ENCODE assay signal across 24 cellular contexts in the genomic region with DNA sequence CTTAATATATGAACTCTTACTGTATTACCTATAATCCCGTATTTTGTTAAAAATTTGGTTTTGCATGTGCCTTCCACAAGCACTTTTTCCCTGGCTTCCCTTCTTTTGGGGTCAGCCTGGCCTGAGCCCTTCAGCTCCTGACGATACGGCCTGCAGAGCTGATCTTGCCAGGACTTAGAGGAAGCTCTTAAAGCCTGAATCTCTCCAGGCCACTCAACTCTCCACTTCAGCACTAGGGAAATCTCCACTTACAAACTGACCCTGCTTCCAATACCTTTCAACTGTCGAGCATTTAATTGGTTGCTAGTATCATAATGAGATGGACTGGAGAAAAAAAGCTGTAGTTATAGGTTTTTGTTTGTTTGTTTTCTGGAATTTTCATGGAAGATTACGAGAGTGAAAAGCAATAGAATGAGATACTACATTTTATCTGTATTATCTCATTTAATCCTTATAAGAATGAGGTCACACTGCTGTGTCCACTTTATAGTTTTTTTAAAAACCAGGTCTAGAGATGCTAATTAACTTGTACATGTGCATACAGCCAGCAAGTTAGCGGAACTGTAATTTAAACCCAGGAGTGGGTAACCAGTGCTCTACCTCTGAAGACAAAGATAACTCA. TPM values are rescaled to one million over a fixed set of nuclear protein-coding genes. Genes with fewer than 3 reads are reported as not detected.
DNase-seq lines count a peak whose midpoint lies in the region; ATAC-seq and TF ChIP-seq lines count a peak whose summit lies in the region.
"Had no signal": no experiment of that assay in that cellular context is flagged by ENCODE, and none has a peak within 500 bp of the region (broad histone marks: within the 10 kb centered on the region; RNA-seq: fewer than 3 reads in every experiment).

No MANE protein-coding gene starts in this region.

- no peaks in the 10 kb centered on the region for H3K9me3 Mint-ChIP-seq in central memory CD8-positive, alpha-beta T cell
- H3K9me3 Mint-ChIP-seq: GM23338 had no signal

- H3K4me3 ChIP-seq in left lung (no peak overlapping the region), thyroid gland (replicated peaks in 1 of 3) (no peak overlapping the region), dorsolateral prefrontal cortex (no peak overlapping the region)
- H3K4me3 ChIP-seq: GM23338, mucosa of descending colon had no signal

- peak overlapping the region in 1 of 2 donors; percentile 64 for H3K27ac ChIP-seq in left lung
- peak overlapping the region in 2 of 3 donors; percentile 30 to 73 for H3K27ac ChIP-seq in thyroid gland
- H3K27ac ChIP-seq in dorsolateral prefrontal cortex: peak overlapping the region in 15 of 59 donors; percentile 7 to 73 (median 43)
- H3K27ac ChIP-seq: HL-60, neutrophil, RWPE1, WERI-Rb-1 had no signal

- intact Hi-C loops in left lung (cut with DNase I) (no loop called here), thyroid gland (cut with DNase I) (no loop called here), dorsolateral prefrontal cortex (cut with DNase I) (no loop called here)

- H3K36me3 ChIP-seq in left lung (peaks cover 0 to 28% of the 10 kb centered on the region in 2 donors), thyroid gland (no peaks in the 10 kb centered on the region)
- H3K36me3 ChIP-seq: neutrophil had no signal

- peaks cover 20 to 34% of the 10 kb centered on the region in 2 donors for H3K4me1 ChIP-seq in left lung
- H3K4me1 ChIP-seq in thyroid gland: peaks cover 44 to 60% of the 10 kb centered on the region in 2 donors
- H3K4me1 ChIP-seq: BE2C had no signal

- no peak overlapping the region for H3K4me3 Mint-ChIP-seq in central memory CD8-positive, alpha-beta T cell
- H3K4me3 Mint-ChIP-seq: activated CD4-positive, alpha-beta T cell treated with anti-CD3 and anti-CD28 coated beads, Interleukin-2, amount 10 ng/mL, durations not matched to agents 7 days and 5 days; GM23338; stimulated activated naive CD8-positive, alpha-beta T cell treated with anti-CD3 and anti-CD28 coated beads, Interleukin-15, amount 100 ng/mL, for 72 hours; type B pancreatic cell had no signal

- no peaks in the 10 kb centered on the region for H3K27me3 ChIP-seq in left lung
- H3K27me3 ChIP-seq in thyroid gland: no peaks in the 10 kb centered on the region
- no peaks in the 10 kb centered on the region for H3K27me3 ChIP-seq in dorsolateral prefrontal cortex
- H3K27me3 ChIP-seq: BE2C, neutrophil had no signal

- peaks cover 41% of the 10 kb centered on the region for H3K36me3 Mint-ChIP-seq in central memory CD8-positive, alpha-beta T cell (ENCODE audit: insufficient read depth)

- no peak for TF ChIP-seq CTCF in left lung (IDR thresholded peaks at IDR 0.05)
- TF ChIP-seq CTCF in thyroid gland (IDR thresholded peaks at IDR 0.05): no peak
- no peak for TF ChIP-seq CTCF in dorsolateral prefrontal cortex (IDR thresholded peaks at IDR 0.05 in 54 of 56, conservative IDR thresholded peaks at IDR 0.05 in 2 of 56; ENCODE audit: low read depth in 1 of 56, partially characterized antibody in 56 of 56)

- peak; percentile 19 for DNase-seq in activated CD8-positive, alpha-beta memory T cell treated with anti-CD3 and anti-CD28 coated beads for 24 hours
- DNase-seq in activated CD8-positive, alpha-beta memory T cell treated with anti-CD3 and anti-CD28 coated beads, Interleukin-2, amount 50 U/mL, for 48 hours: no peak
- DNase-seq in central memory CD8-positive, alpha-beta T cell (ENCODE audit: low spot score in 2 of 2): no peak
- DNase-seq in left lung: no peak
- peak; percentile 69 to 73 for DNase-seq in thyroid gland
- no peak for DNase-seq in stimulated activated CD8-positive, alpha-beta memory T cell treated with anti-CD3 and anti-CD28 coated beads, Interleukin-4, amount 100 ng/mL, for 48 hours
- DNase-seq in dorsolateral prefrontal cortex: no peak
- DNase-seq: activated CD4-positive, alpha-beta T cell treated with anti-CD3 and anti-CD28 coated beads, Interleukin-2, amount 10 ng/mL, durations not matched to agents 7 days and 5 days; activated gamma-delta T cell; BE2C; cortex of kidney; NCI-H1105; NCI-H524 treated with DMSO at 0.1 percent for 48 hours; stimulated activated CD4-positive, alpha-beta T cell treated with anti-CD3 and anti-CD28 coated beads, Interleukin-4, amount 100 ng/mL, for 1 hour; stimulated activated naive CD8-positive, alpha-beta T cell treated with anti-CD3 and anti-CD28 coated beads, Interleukin-15, amount 100 ng/mL, for 72 hours; WERI-Rb-1 had no signal

- no peak for ATAC-seq in central memory CD8-positive, alpha-beta T cell (replicated peaks; ENCODE audit: extremely low read depth, poor library complexity, severe bottlenecking)
- peak; percentile 82 for ATAC-seq in left lung
- no peak for ATAC-seq in HG02610 (IDR thresholded peaks at IDR 0.05; ENCODE audit: unreplicated experiment)
- ATAC-seq: mucosa of descending colon; SK-N-SH treated with all-trans-retinoic acid at 6 μM for 48 hours; stimulated activated naive CD8-positive, alpha-beta T cell treated with anti-CD3 and anti-CD28 coated beads, Interleukin-15, amount 100 ng/mL, for 72 hours had no signal

- H3K9me3 ChIP-seq in left lung (peaks cover 0 to 2% of the 10 kb centered on the region in 2 donors), thyroid gland (no peaks in the 10 kb centered on the region)
- H3K9me3 ChIP-seq: BE2C, mucosa of descending colon, neutrophil had no signal

- TF ChIP-seq POLR2A in thyroid gland (IDR thresholded peaks at IDR 0.05): no peak

- H3K27me3 Mint-ChIP-seq in central memory CD8-positive, alpha-beta T cell: no peaks in the 10 kb centered on the region
- H3K27me3 Mint-ChIP-seq: activated CD4-positive, alpha-beta T cell treated with anti-CD3 and anti-CD28 coated beads, Interleukin-2, amount 10 ng/mL, durations not matched to agents 7 days and 5 days; stimulated activated naive CD8-positive, alpha-beta T cell treated with anti-CD3 and anti-CD28 coated beads, Interleukin-15, amount 100 ng/mL, for 72 hours; type B pancreatic cell had no signal

- WGBS in thyroid gland, 2 donors: 42 to 45% methylated on average over 6 of the region's 6 CpGs

- H3K4me1 Mint-ChIP-seq in central memory CD8-positive, alpha-beta T cell: peaks cover 82% of the 10 kb centered on the region

- H3K27ac Mint-ChIP-seq in central memory CD8-positive, alpha-beta T cell (ENCODE audit: low read depth): peak overlapping the region; percentile 14
- H3K27ac Mint-ChIP-seq: activated CD4-positive, alpha-beta T cell treated with anti-CD3 and anti-CD28 coated beads, Interleukin-2, amount 10 ng/mL, durations not matched to agents 7 days and 5 days; GM23338; stimulated activated naive CD8-positive, alpha-beta T cell treated with anti-CD3 and anti-CD28 coated beads, Interleukin-15, amount 100 ng/mL, for 72 hours; type B pancreatic cell had no signal

RNA-seq across cellular contexts. Expression of gene ZBTB38, which starts 54.8 kb away (rescaled TPM):
- total RNA-seq in left lung (10 to 100 TPM; 84.0 to 91.4 TPM), thyroid gland (100 to 1,000 TPM; 143 to 185 (median 165) TPM), dorsolateral prefrontal cortex (100 to 1,000 TPM; 101 to 187 (median 131) TPM)

Comparison
In these comparisons a context has a peak if more than half of its experiments do, and no peak if none do; other contexts are left out.
1. DNase-seq: peak in activated CD8-positive, alpha-beta memory T cell treated with anti-CD3 and anti-CD28 coated beads for 24 hours (single experiment) and thyroid gland (2 of 2); none in activated CD8-positive, alpha-beta memory T cell treated with anti-CD3 and anti-CD28 coated beads, Interleukin-2, amount 50 U/mL, for 48 hours (single experiment), central memory CD8-positive, alpha-beta T cell (0 of 2), left lung (0 of 2), stimulated activated CD8-positive, alpha-beta memory T cell treated with anti-CD3 and anti-CD28 coated beads, Interleukin-4, amount 100 ng/mL, for 48 hours (single experiment) and dorsolateral prefrontal cortex (0 of 10).